26 cellular contexts compared by ENCODE assay signal in the genomic region with DNA sequence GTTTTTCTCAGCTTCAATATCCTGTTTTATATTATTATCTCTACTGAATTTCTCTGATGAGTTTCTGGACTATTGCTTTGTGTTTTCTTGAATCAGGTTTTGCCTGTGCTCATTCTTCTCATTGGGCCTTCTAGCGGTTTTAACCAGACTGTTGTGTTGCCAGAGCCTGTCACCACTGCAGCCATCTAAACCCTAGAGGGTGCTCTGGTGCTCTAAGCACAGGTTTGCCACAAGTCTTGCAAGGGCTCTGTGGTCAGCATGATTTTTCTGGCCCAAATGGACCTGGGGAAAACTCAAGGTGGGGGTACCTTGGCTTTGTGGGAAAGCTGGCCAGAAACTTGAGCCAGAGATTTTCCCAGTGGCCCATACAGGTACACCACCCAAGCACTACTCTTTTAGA. TPM values are rescaled to one million over a fixed set of nuclear protein-coding genes. Genes with fewer than 3 reads are reported as not detected.
"Had no signal": no experiment of that assay in that cellular context is flagged by ENCODE, and none has a peak within 500 bp of the region (broad histone marks: within the 10 kb centered on the region; RNA-seq: fewer than 3 reads in every experiment).

No MANE protein-coding gene starts in this region.

- ATAC-seq: activated naive CD4-positive, alpha-beta T cell treated with anti-CD3 and anti-CD28 coated beads, Interleukin-2, amount 50 U/mL, for 72 hours; activated naive CD8-positive, alpha-beta T cell treated with anti-CD3 and anti-CD28 coated beads, Interleukin-2, amount 50 U/mL, for 24 hours; activated T-cell treated with anti-CD3 and anti-CD28 coated beads, Interleukin-2, amount 50 U/mL, for 4 hours; body of pancreas had no signal

- H3K27ac ChIP-seq: ascending aorta, body of pancreas, Peyer's patch, RWPE1, SJCRH30 had no signal

- H3K4me1 ChIP-seq: ascending aorta, body of pancreas, Peyer's patch, SJCRH30 had no signal

- H3K9me3 ChIP-seq: body of pancreas, Peyer's patch, SJCRH30 had no signal

- H3K9me3 Mint-ChIP-seq: activated CD4-positive, alpha-beta T cell treated with anti-CD3 and anti-CD28 coated beads, Interleukin-2, amount 10 ng/mL, durations not matched to agents 24 days and 14 days; activated naive CD8-positive, alpha-beta T cell treated with anti-CD3 and anti-CD28 coated beads, Interleukin-2, amount 50 U/mL, for 24 hours; T-helper 1 cell treated with Interleukin-12 subunit alpha and Interleukin-12 subunit beta and Interleukin-4 antibody, amounts not matched to agents 30 μg/mL and 1 μg/mL, for 36 hours had no signal

- DNase-seq: activated B cell treated with CpG ODN at 0.5 μM for 24 hours; activated CD4-positive, alpha-beta T cell treated with anti-CD3 and anti-CD28 coated beads for 1 hour; activated CD4-positive, alpha-beta T cell treated with anti-CD3 and anti-CD28 coated beads, Interleukin-2, amount 10 ng/mL, durations not matched to agents 24 days and 14 days; activated CD4-positive, alpha-beta T cell treated with anti-CD3 and anti-CD28 coated beads, Interleukin-2, amount 50 U/mL, for 48 hours; activated effector memory CD4-positive, alpha-beta T cell treated with anti-CD3 and anti-CD28 coated beads, Interleukin-2, amount 50 U/mL, for 16 hours; activated naive CD4-positive, alpha-beta T cell treated with Interleukin-2 at 50 U/mL for 16 hours; activated naive CD8-positive, alpha-beta T cell treated with anti-CD3 and anti-CD28 coated beads, Interleukin-2, amount 50 U/mL, for 24 hours; activated T-cell treated with anti-CD3 and anti-CD28 coated beads, Interleukin-2, amount 50 U/mL, for 4 hours; amniotic stem cell; body of pancreas; central memory CD4-positive, alpha-beta T cell; Karpas-422; NCI-H1105 treated with DMSO at 0.1 percent for 48 hours; NCI-H146; NCI-H187 treated with DMSO at 0.1 percent for 48 hours; NCI-H2081 treated with DMSO at 0.1 percent for 48 hours; NCI-H446; NCI-H524; Peyer's patch; Right ventricle myocardium superior; SJCRH30 had no signal

- H3K4me3 Mint-ChIP-seq: activated B cell treated with CpG ODN at 0.5 μM for 24 hours; activated CD4-positive, alpha-beta T cell treated with anti-CD3 and anti-CD28 coated beads, Interleukin-2, amount 10 ng/mL, durations not matched to agents 24 days and 14 days; activated naive CD8-positive, alpha-beta T cell treated with anti-CD3 and anti-CD28 coated beads, Interleukin-2, amount 50 U/mL, for 24 hours; activated T-cell treated with anti-CD3 and anti-CD28 coated beads, Interleukin-2, amount 50 U/mL, for 4 hours; T-helper 1 cell treated with Interleukin-12 subunit alpha and Interleukin-12 subunit beta and Interleukin-4 antibody, amounts not matched to agents 30 μg/mL and 1 μg/mL, for 36 hours had no signal

- H3K27ac Mint-ChIP-seq: activated B cell treated with CpG ODN at 0.5 μM for 24 hours; activated CD4-positive, alpha-beta T cell treated with anti-CD3 and anti-CD28 coated beads, Interleukin-2, amount 10 ng/mL, durations not matched to agents 24 days and 14 days; activated naive CD4-positive, alpha-beta T cell treated with anti-CD3 and anti-CD28 coated beads, Interleukin-2, amount 50 U/mL, for 72 hours; activated naive CD8-positive, alpha-beta T cell treated with anti-CD3 and anti-CD28 coated beads, Interleukin-2, amount 50 U/mL, for 24 hours; T-helper 1 cell treated with Interleukin-12 subunit alpha and Interleukin-12 subunit beta and Interleukin-4 antibody, amounts not matched to agents 30 μg/mL and 1 μg/mL, for 36 hours had no signal

- H3K4me1 Mint-ChIP-seq: activated B cell treated with CpG ODN at 0.5 μM for 24 hours; activated CD4-positive, alpha-beta T cell treated with anti-CD3 and anti-CD28 coated beads, Interleukin-2, amount 10 ng/mL, durations not matched to agents 24 days and 14 days; activated naive CD8-positive, alpha-beta T cell treated with anti-CD3 and anti-CD28 coated beads, Interleukin-2, amount 50 U/mL, for 24 hours had no signal

- H3K27me3 ChIP-seq: ascending aorta, body of pancreas, Peyer's patch, SJCRH30 had no signal

- H3K36me3 ChIP-seq: ascending aorta, Peyer's patch, SJCRH30 had no signal

- H3K27me3 Mint-ChIP-seq: activated B cell treated with CpG ODN at 0.5 μM for 24 hours; activated CD4-positive, alpha-beta T cell treated with anti-CD3 and anti-CD28 coated beads, Interleukin-2, amount 10 ng/mL, durations not matched to agents 24 days and 14 days; activated naive CD8-positive, alpha-beta T cell treated with anti-CD3 and anti-CD28 coated beads, Interleukin-2, amount 50 U/mL, for 24 hours had no signal

- H3K4me3 ChIP-seq: ascending aorta, body of pancreas, Peyer's patch, SJCRH30 had no signal

RNA-seq across cellular contexts. Expression of a gene that starts 52.4 kb away (rescaled TPM):
- total RNA-seq: activated B cell treated with CpG ODN at 0.5 μM for 24 hours; activated CD4-positive, alpha-beta T cell treated with anti-CD3 and anti-CD28 coated beads, Interleukin-2, amount 10 ng/mL, durations not matched to agents 24 days and 14 days; activated naive CD4-positive, alpha-beta T cell treated with anti-CD3 and anti-CD28 coated beads, Interleukin-2, amount 50 U/mL, for 72 hours; activated T-cell treated with anti-CD3 and anti-CD28 coated beads, Interleukin-2, amount 50 U/mL, for 4 hours; ascending aorta; body of pancreas; bronchial epithelial cell; Peyer's patch; Right ventricle myocardium superior; SJCRH30 had no signal

RNA-seq across cellular contexts. Expression of a gene that starts 59.5 kb away (rescaled TPM):
- total RNA-seq: activated B cell treated with CpG ODN at 0.5 μM for 24 hours; activated CD4-positive, alpha-beta T cell treated with anti-CD3 and anti-CD28 coated beads, Interleukin-2, amount 10 ng/mL, durations not matched to agents 24 days and 14 days; activated naive CD4-positive, alpha-beta T cell treated with anti-CD3 and anti-CD28 coated beads, Interleukin-2, amount 50 U/mL, for 72 hours; activated T-cell treated with anti-CD3 and anti-CD28 coated beads, Interleukin-2, amount 50 U/mL, for 4 hours; bronchial epithelial cell had no signal
